ENCODE assay signal across 1 cellular context in genomic region chr16:85821441-85821901, GRCh38.
A peak's percentile ranks its signal among the peaks of the same experiment; 100 is the strongest.
TF ChIP-seq lines count a peak whose summit lies in the region.

No MANE protein-coding gene starts in this region.

TF ChIP-seq in GM12878, 131 proteins besides CTCF, POLR2A, EP300 and RAD21 (continued from another document):
- no peak; the same call in 1 of the 2 replicates for TF ChIP-seq MYB (IDR thresholded peaks at IDR 0.05; ENCODE audit: borderline replicate concordance, low read depth, low read length)
- TF ChIP-seq SIX5 (IDR thresholded peaks at IDR 0.05; ENCODE audit: low read depth, low read length, severe bottlenecking) = no peak
- TF ChIP-seq E2F8 (IDR thresholded peaks at IDR 0.05; ENCODE audit: low read depth, partially characterized antibody) = no peak
- peak; percentile 62; the same call in 1 of the 2 replicates for TF ChIP-seq RUNX3 (IDR thresholded peaks at IDR 0.05; ENCODE audit: low read length)
- TF ChIP-seq EED (IDR thresholded peaks at IDR 0.05; ENCODE audit: low read depth) = peak; percentile 59; the same call in 1 of the 2 replicates
- TF ChIP-seq STAT3 (IDR thresholded peaks at IDR 0.05; ENCODE audit: low read depth, low read length) = no peak
- TF ChIP-seq IKZF2 (IDR thresholded peaks at IDR 0.05) = peak in 1 of 2 experiments; percentile 15; a peak in 1 of 4 replicates
- TF ChIP-seq MEF2B (IDR thresholded peaks at IDR 0.05; ENCODE audit: partially characterized antibody, poor library complexity, severe bottlenecking) = no peak
- TF ChIP-seq CHD1 (IDR thresholded peaks at IDR 0.05; ENCODE audit: low read depth, low read length) = no peak
- TF ChIP-seq NR2C2 (IDR thresholded peaks at IDR 0.05; ENCODE audit: borderline replicate concordance, control insufficient read depth, insufficient read length, low read depth) = no peak
- no peak for TF ChIP-seq CHD4 (IDR thresholded peaks at IDR 0.05)
- no peak for TF ChIP-seq KAT2A (conservative IDR thresholded peaks at IDR 0.05; ENCODE audit: control insufficient read depth, low read depth, low read length)
- TF ChIP-seq CREM (IDR thresholded peaks at IDR 0.05; ENCODE audit: low read depth) = peak; percentile 74; the same call in 1 of the 2 replicates
- TF ChIP-seq ATF7 (IDR thresholded peaks at IDR 0.05; ENCODE audit: low read depth) = peak; percentile 70
- no peak for TF ChIP-seq JUND (IDR thresholded peaks at IDR 0.05; ENCODE audit: low read depth, low read length)
- TF ChIP-seq SMARCA5 (IDR thresholded peaks at IDR 0.05) = peak; percentile 9
- TF ChIP-seq SUPT20H (IDR thresholded peaks at IDR 0.05; ENCODE audit: borderline replicate concordance, control insufficient read depth, low read depth, low read length) = no peak
- TF ChIP-seq CEBPB (IDR thresholded peaks at IDR 0.05; ENCODE audit: borderline replicate concordance in 1 of 2, low read depth in 2 of 2, low read length in 2 of 2) = no peak
- no peak for TF ChIP-seq MTA3 (IDR thresholded peaks at IDR 0.05; ENCODE audit: borderline replicate concordance, low read length)
- no peak for TF ChIP-seq E2F4 (IDR thresholded peaks at IDR 0.05; ENCODE audit: low read depth, low read length)
- no peak; the same call in 1 of the 2 replicates for TF ChIP-seq SPI1 (IDR thresholded peaks at IDR 0.05; ENCODE audit: borderline replicate concordance, insufficient read depth, low read depth, low read length)
- no peak for TF ChIP-seq REST (IDR thresholded peaks at IDR 0.05; ENCODE audit: low read depth, low read length)
- no peak for TF ChIP-seq CUX1 (IDR thresholded peaks at IDR 0.05; ENCODE audit: insufficient replicate concordance, low read depth, low read length)
- peak; percentile 88 for TF ChIP-seq YY1 (IDR thresholded peaks at IDR 0.05; ENCODE audit: low read depth, low read length)
- no peak for TF ChIP-seq SP1 (IDR thresholded peaks at IDR 0.05; ENCODE audit: low read depth, low read length)
- TF ChIP-seq TCF12 (IDR thresholded peaks at IDR 0.05; ENCODE audit: low read depth, low read length) = peak; percentile 95
- no peak for TF ChIP-seq ZBTB11 (CRISPR knock-in tag; IDR thresholded peaks at IDR 0.05)
- TF ChIP-seq RB1 (IDR thresholded peaks at IDR 0.05; ENCODE audit: borderline replicate concordance) = peak; percentile 81; the same call in 1 of the 2 replicates
